ENCODE assay signal across 8 cellular contexts in genomic region chr15:45586990-45587860, GRCh38. TPM values are rescaled to one million over a fixed set of nuclear protein-coding genes. Genes with fewer than 3 reads are reported as not detected.
DNase-seq lines count a peak whose midpoint lies in the region; ATAC-seq, FAIRE-seq and TF ChIP-seq lines count a peak whose summit lies in the region.

A gene with protein sequence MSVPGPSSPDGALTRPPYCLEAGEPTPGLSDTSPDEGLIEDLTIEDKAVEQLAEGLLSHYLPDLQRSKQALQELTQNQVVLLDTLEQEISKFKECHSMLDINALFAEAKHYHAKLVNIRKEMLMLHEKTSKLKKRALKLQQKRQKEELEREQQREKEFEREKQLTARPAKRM (plus strand): TSS chr15:45587379. CDS start chr15:45587444, 65 bp downstream.

- H3K4me3 ChIP-seq in Loucy (ENCODE audit: low read length, poor library complexity, severe bottlenecking) (peak within 1 kb of the TSS; percentile 99), neural progenitor cell (peak within 1 kb of the TSS; percentile 90)

- H3K36me3 Mint-ChIP-seq in neural progenitor cell, result peaks cover 3% of the 10 kb centered on the region

- peaks cover 43% of the 10 kb centered on the region for H3K4me1 ChIP-seq in Loucy (ENCODE audit: insufficient read depth, low read length, poor library complexity, severe bottlenecking)
- H3K4me1 ChIP-seq in foreskin keratinocyte, result peaks cover 20% of the 10 kb centered on the region
- peaks cover 17% of the 10 kb centered on the region for H3K4me1 ChIP-seq in neural progenitor cell

- no peaks in the 10 kb centered on the region for H3K36me3 ChIP-seq in Loucy (ENCODE audit: insufficient read depth, low read length)
- no peaks in the 10 kb centered on the region for H3K36me3 ChIP-seq in neural progenitor cell

- TF ChIP-seq CTCF in Loucy (conservative IDR thresholded peaks at IDR 0.05; ENCODE audit: low read length) (no peak), foreskin keratinocyte (conservative IDR thresholded peaks at IDR 0.05) (no peak), neural progenitor cell (IDR thresholded peaks at IDR 0.05) (no peak)

- TF ChIP-seq POLR2A in H54 (IDR thresholded peaks at IDR 0.05; ENCODE audit: low read depth, low read length), result peak; percentile 68

- FAIRE-seq in H54 (lab: Jason Lieb, UNC), result peak; percentile 30

- peak within 1 kb of the TSS; percentile 98 for H3K4me3 Mint-ChIP-seq in neural progenitor cell

- peaks cover 66% of the 10 kb centered on the region for H3K79me2 ChIP-seq in Loucy (ENCODE audit: insufficient read depth, low read length)
- H3K79me2 ChIP-seq in neural progenitor cell (ENCODE audit: low read depth), result peaks cover 66% of the 10 kb centered on the region

- H3K9me2 ChIP-seq in Loucy (replicated peaks; ENCODE audit: low read depth, low read length), result no peaks in the 10 kb centered on the region

- H2AFZ ChIP-seq in Loucy (ENCODE audit: low read length) (peak within 1 kb of the TSS; percentile 97), neural progenitor cell (replicated peaks) (peak within 1 kb of the TSS; percentile 95)

- H3K27me3 ChIP-seq in Loucy (ENCODE audit: insufficient read depth, low read length, poor library complexity, severe bottlenecking) (no peaks in the 10 kb centered on the region), foreskin keratinocyte (no peaks in the 10 kb centered on the region), neural progenitor cell (no peaks in the 10 kb centered on the region)

- ATAC-seq in foreskin keratinocyte, result peak; percentile 81

- peak; percentile 93 for DNase-seq in ELR (ENCODE audit: low read depth)
- DNase-seq in H54 (ENCODE audit: insufficient read length, low spot score), result peak; percentile 62
- DNase-seq in SIG-M5 treated with dmso at 0.1 percent for 504 hours (lab: John Stamatoyannopoulos, UW; ENCODE audit: unreplicated experiment), result peak; percentile 89
- peak; percentile 80 for DNase-seq in activated gamma-delta T cell treated with anti-CD3 and anti-CD28 coated beads, Interleukin-2, amount 50 U/mL, for 16 hours (ENCODE audit: low read depth)
- DNase-seq in foreskin keratinocyte, result peak; percentile 77 to 88
- DNase-seq in neural progenitor cell (ENCODE audit: low spot score), result peak; percentile 95
- peak; percentile 82 for DNase-seq in stromal cell of bone marrow (ENCODE audit: low read depth)

- H3K27ac Mint-ChIP-seq in neural progenitor cell, result peak within 1 kb of the TSS; percentile 100

- H3K27ac ChIP-seq in foreskin keratinocyte (peak within 1 kb of the TSS; percentile 100), neural progenitor cell (peak within 1 kb of the TSS; percentile 99)

- peaks cover 24% of the 10 kb centered on the region for H3K4me1 Mint-ChIP-seq in neural progenitor cell

- H3F3A ChIP-seq in Loucy (ENCODE audit: low read depth), result no peaks in the 10 kb centered on the region
- peaks cover 17% of the 10 kb centered on the region for H3F3A ChIP-seq in neural progenitor cell (ENCODE audit: low read depth)

- H3K27me3 Mint-ChIP-seq in neural progenitor cell (ENCODE audit: insufficient read depth, low read depth), result no peaks in the 10 kb centered on the region

- H3K4me2 ChIP-seq in Loucy (ENCODE audit: low read depth, low read length, poor library complexity, severe bottlenecking) (peak within 1 kb of the TSS; percentile 95), neural progenitor cell (peak within 1 kb of the TSS; percentile 95)

- no peaks in the 10 kb centered on the region for H3K9me3 Mint-ChIP-seq in neural progenitor cell

- H3K9ac ChIP-seq in Loucy (ENCODE audit: low read depth, low read length, poor library complexity, severe bottlenecking) (peak within 1 kb of the TSS; percentile 97), neural progenitor cell (peak within 1 kb of the TSS; percentile 90)

- H3K9me3 ChIP-seq in Loucy (ENCODE audit: insufficient read depth, low read depth, low read length) (no peaks in the 10 kb centered on the region), neural progenitor cell (ENCODE audit: low read depth) (no peaks in the 10 kb centered on the region)

- peaks cover 37% of the 10 kb centered on the region for H4K20me1 ChIP-seq in Loucy (ENCODE audit: insufficient read depth, low read length, poor library complexity, severe bottlenecking)
- H4K20me1 ChIP-seq in neural progenitor cell (ENCODE audit: low read depth), result no peaks in the 10 kb centered on the region

RNA-seq across cellular contexts. Expression of the gene that starts here (rescaled TPM):
- 32.3 and 32.5 TPM in 2 replicates for total RNA-seq in foreskin keratinocyte
- 9.5 and 10.9 TPM in 2 replicates for polyA plus RNA-seq in foreskin keratinocyte
- 46.6 and 64.6 TPM in 2 replicates for total RNA-seq in neural progenitor cell (ENCODE audit: low replicate concordance)

Comparison
In these comparisons a context has a peak if more than half of its experiments do, and no peak if none do; other contexts are left out.
1. Peak in every context shown above with its lines: DNase-seq, ATAC-seq, H3K4me3 ChIP-seq and H3K27ac ChIP-seq.